27 cellular contexts compared by ENCODE assay signal in genomic region chr22:48675828-48676145, GRCh38.
A peak's percentile ranks its signal among the peaks of the same experiment; 100 is the strongest.
DNase-seq lines count a peak whose midpoint lies in the region; ATAC-seq, FAIRE-seq and TF ChIP-seq lines count a peak whose summit lies in the region.
"Had no signal": no experiment of that assay in that cellular context is flagged by ENCODE, and none has a peak within 500 bp of the region (broad histone marks: within the 10 kb centered on the region; RNA-seq: fewer than 3 reads in every experiment).

No MANE protein-coding gene starts in this region.

- H3K4me1 ChIP-seq in right cardiac atrium (ENCODE audit: control insufficient read depth, insufficient read depth, low read length) = no peaks in the 10 kb centered on the region
- H3K4me1 ChIP-seq in kidney (ENCODE audit: control insufficient read depth in 1 of 2, insufficient read depth in 1 of 2, low read depth in 1 of 2, low read length in 2 of 2) = no peaks in the 10 kb centered on the region
- H3K4me1 ChIP-seq in vagina = no peaks in the 10 kb centered on the region
- H3K4me1 ChIP-seq: A549, BE2C had no signal

- H3K27me3 Mint-ChIP-seq in activated naive CD8-positive, alpha-beta T cell treated with anti-CD3 and anti-CD28 coated beads for 36 hours = no peaks in the 10 kb centered on the region
- H3K27me3 Mint-ChIP-seq in activated naive CD8-positive, alpha-beta T cell treated with anti-CD3 and anti-CD28 coated beads, Interleukin-2, amount 50 U/mL, for 24 hours = no peaks in the 10 kb centered on the region
- H3K27me3 Mint-ChIP-seq: CD4-positive, alpha-beta T cell had no signal

- no peak overlapping the region for H3K4me3 ChIP-seq in right cardiac atrium (ENCODE audit: low read length)
- no peak overlapping the region for H3K4me3 ChIP-seq in kidney (ENCODE audit: low read length in 2 of 2)
- no peak overlapping the region for H3K4me3 ChIP-seq in vagina
- H3K4me3 ChIP-seq: A549; BLaER1 treated with 17β-estradiol and CSF1 and Interleukin-3, amounts not matched to agents 10 nM and 100 nM; GM12878; GM23248 had no signal

- TF ChIP-seq CTCF in kidney (IDR thresholded peaks at IDR 0.05; ENCODE audit: borderline replicate concordance, extremely low read depth, insufficient read depth) = no peak
- TF ChIP-seq CTCF in vagina (IDR thresholded peaks at IDR 0.05) = no peak

- peaks cover 3% of the 10 kb centered on the region for H3K9me3 ChIP-seq in right cardiac atrium (ENCODE audit: control insufficient read depth, low read length)
- H3K9me3 ChIP-seq in kidney (ENCODE audit: control insufficient read depth in 1 of 2, low read length in 2 of 2) = peaks cover 0 to 4% of the 10 kb centered on the region in 2 donors
- H3K9me3 ChIP-seq in vagina = peaks cover 3% of the 10 kb centered on the region
- H3K9me3 ChIP-seq: A549 had no signal

- H3K27ac Mint-ChIP-seq in activated naive CD8-positive, alpha-beta T cell treated with anti-CD3 and anti-CD28 coated beads for 36 hours = peak overlapping the region; percentile 20
- H3K27ac Mint-ChIP-seq in activated naive CD8-positive, alpha-beta T cell treated with anti-CD3 and anti-CD28 coated beads, Interleukin-2, amount 50 U/mL, for 24 hours = no peak overlapping the region
- H3K27ac Mint-ChIP-seq: CD14-positive monocyte; CD4-positive, alpha-beta T cell had no signal

- H3K9ac ChIP-seq in kidney (ENCODE audit: low read length in 2 of 2) = no peak overlapping the region
- H3K9ac ChIP-seq: BLaER1 treated with 17β-estradiol and CSF1 and Interleukin-3, amounts not matched to agents 10 nM and 100 nM; GM23248 had no signal

- no peaks in the 10 kb centered on the region for H3K4me1 Mint-ChIP-seq in activated naive CD8-positive, alpha-beta T cell treated with anti-CD3 and anti-CD28 coated beads for 36 hours
- H3K4me1 Mint-ChIP-seq in activated naive CD8-positive, alpha-beta T cell treated with anti-CD3 and anti-CD28 coated beads, Interleukin-2, amount 50 U/mL, for 24 hours = no peaks in the 10 kb centered on the region
- H3K4me1 Mint-ChIP-seq: CD14-positive monocyte; CD8-positive, alpha-beta memory T cell had no signal

- no peak for TF ChIP-seq POLR2A in vagina (IDR thresholded peaks at IDR 0.05)

- H3K36me3 Mint-ChIP-seq in activated naive CD8-positive, alpha-beta T cell treated with anti-CD3 and anti-CD28 coated beads for 36 hours = no peaks in the 10 kb centered on the region
- H3K36me3 Mint-ChIP-seq in activated naive CD8-positive, alpha-beta T cell treated with anti-CD3 and anti-CD28 coated beads, Interleukin-2, amount 50 U/mL, for 24 hours (ENCODE audit: low read depth) = no peaks in the 10 kb centered on the region
- H3K36me3 Mint-ChIP-seq: CD14-positive monocyte; CD8-positive, alpha-beta memory T cell had no signal

- H3K27ac ChIP-seq in right cardiac atrium (ENCODE audit: low read length) = no peak overlapping the region
- no peak overlapping the region for H3K27ac ChIP-seq in kidney (ENCODE audit: low read depth in 2 of 2, low read length in 2 of 2)
- H3K27ac ChIP-seq in vagina = no peak overlapping the region
- H3K27ac ChIP-seq: A549; BLaER1 treated with 17β-estradiol and CSF1 and Interleukin-3, amounts not matched to agents 10 nM and 100 nM; GM23248 had no signal

- H3K36me3 ChIP-seq in kidney (ENCODE audit: control insufficient read depth in 1 of 2, insufficient read depth in 2 of 2, low read length in 2 of 2) (no peaks in the 10 kb centered on the region), vagina (no peaks in the 10 kb centered on the region)
- H3K36me3 ChIP-seq: BE2C had no signal

- intact Hi-C loops in right cardiac atrium (cut with DNase I) = no loop called here
- intact Hi-C loops in left cardiac atrium (cut with DNase I) = no loop called here
- intact Hi-C loops in kidney (cut with DNase I) = no loop called here
- intact Hi-C loops in vagina (cut with DNase I) = no loop called here

- WGBS in right cardiac atrium = 92% methylated on average over 4 of the region's 4 CpGs

- H3K4me3 Mint-ChIP-seq in activated naive CD8-positive, alpha-beta T cell treated with anti-CD3 and anti-CD28 coated beads for 36 hours = no peak overlapping the region
- H3K4me3 Mint-ChIP-seq in activated naive CD8-positive, alpha-beta T cell treated with anti-CD3 and anti-CD28 coated beads, Interleukin-2, amount 50 U/mL, for 24 hours = no peak overlapping the region
- H3K4me3 Mint-ChIP-seq: CD14-positive monocyte; CD4-positive, alpha-beta T cell; CD8-positive, alpha-beta memory T cell had no signal

- no peak for DNase-seq in activated naive CD8-positive, alpha-beta T cell treated with anti-CD3 and anti-CD28 coated beads for 36 hours
- no peak for DNase-seq in activated naive CD8-positive, alpha-beta T cell treated with anti-CD3 and anti-CD28 coated beads, Interleukin-2, amount 50 U/mL, for 24 hours
- peak in 2 of 3 donors; percentile 28 to 42 for DNase-seq in right cardiac atrium
- no peak for DNase-seq in left cardiac atrium
- peak; percentile 59 for DNase-seq in kidney
- no peak for DNase-seq in vagina (ENCODE audit: extremely low spot score in 2 of 2)
- no peak for DNase-seq in activated CD4-positive, alpha-beta T cell treated with anti-CD3 and anti-CD28 coated beads, Interleukin-2, amount 50 U/mL, for 48 hours
- DNase-seq: 8988T; ACHN; AML-193; BE2C; CD4-positive, alpha-beta T cell; DMS 273 treated with DMSO at 0.1 percent for 48 hours; DMS79; EL; GDM1; GM23248; H7; HCEC 1CT had no signal

- H3K9me3 Mint-ChIP-seq in activated naive CD8-positive, alpha-beta T cell treated with anti-CD3 and anti-CD28 coated beads for 36 hours = peaks cover 6% of the 10 kb centered on the region
- H3K9me3 Mint-ChIP-seq in activated naive CD8-positive, alpha-beta T cell treated with anti-CD3 and anti-CD28 coated beads, Interleukin-2, amount 50 U/mL, for 24 hours = peaks cover 12% of the 10 kb centered on the region

- H3K27me3 ChIP-seq in right cardiac atrium (ENCODE audit: control insufficient read depth, insufficient read depth) (no peaks in the 10 kb centered on the region), vagina (no peaks in the 10 kb centered on the region)
- H3K27me3 ChIP-seq: BE2C; BLaER1 treated with 17β-estradiol and CSF1 and Interleukin-3, amounts not matched to agents 10 nM and 100 nM had no signal

- no peak for ATAC-seq in activated naive CD8-positive, alpha-beta T cell treated with anti-CD3 and anti-CD28 coated beads, Interleukin-2, amount 50 U/mL, for 24 hours
- no peak for ATAC-seq in right cardiac atrium
- no peak for ATAC-seq in left cardiac atrium
- ATAC-seq: A549, GM12878 had no signal

- FAIRE-seq in kidney (lab: Jason Lieb, UNC) = no peak
- FAIRE-seq: A549, D721Med, GM12878, GM19239, H1 had no signal

Comparison
In these comparisons a context has a peak if more than half of its experiments do, and no peak if none do; other contexts are left out.
1. DNase-seq: peak in right cardiac atrium (2 of 3) and kidney (single experiment); none in activated naive CD8-positive, alpha-beta T cell treated with anti-CD3 and anti-CD28 coated beads for 36 hours (single experiment), activated naive CD8-positive, alpha-beta T cell treated with anti-CD3 and anti-CD28 coated beads, Interleukin-2, amount 50 U/mL, for 24 hours (single experiment), left cardiac atrium (single experiment), vagina (0 of 2) and activated CD4-positive, alpha-beta T cell treated with anti-CD3 and anti-CD28 coated beads, Interleukin-2, amount 50 U/mL, for 48 hours (0 of 2).